Comparison of ENCODE assay signal across 2 cellular contexts in genomic region chr6:24708612-24709011, GRCh38.
A peak's percentile ranks its signal among the peaks of the same experiment; 100 is the strongest.
TF ChIP-seq lines count a peak whose summit lies in the region.

No MANE protein-coding gene starts in this region.

TF ChIP-seq in PFSK-1, 5 proteins besides CTCF, POLR2A, EP300 and RAD21:
- TF ChIP-seq POLR2AphosphoS5 (IDR thresholded peaks at IDR 0.05; ENCODE audit: low read depth, low read length) (0 out of 2 replicates have a peak, but pooled peaks have one; percentile 33), FOXP2 (optimal IDR thresholded peaks at IDR 0.05; ENCODE audit: borderline replicate concordance, extremely low read depth, extremely low read length, insufficient read depth) (no peak)

TF ChIP-seq in H1, 55 proteins besides CTCF, POLR2A, EP300 and RAD21:
- no peak for TF ChIP-seq CHD1 (IDR thresholded peaks at IDR 0.05; ENCODE audit: low read depth, low read length)
- no peak for TF ChIP-seq NRF1 (IDR thresholded peaks at IDR 0.05; ENCODE audit: low read depth, low read length)
- no peak for TF ChIP-seq SIX5 (IDR thresholded peaks at IDR 0.05; ENCODE audit: low read depth, low read length)
- peak; percentile 11; the same call in 1 of the 2 replicates for TF ChIP-seq POLR2AphosphoS5 (IDR thresholded peaks at IDR 0.05; ENCODE audit: low read depth, low read length)
